ENCODE assay signal across 9 cellular contexts in genomic region chr19:55210120-55210493, GRCh38. TPM values are rescaled to one million over a fixed set of nuclear protein-coding genes. Genes with fewer than 3 reads are reported as not detected.
A peak's percentile ranks its signal among the peaks of the same experiment; 100 is the strongest.
DNase-seq lines count a peak whose midpoint lies in the region; ATAC-seq, FAIRE-seq and TF ChIP-seq lines count a peak whose summit lies in the region.
"Had no signal": no experiment of that assay in that cellular context is flagged by ENCODE, and none has a peak within 500 bp of the region (broad histone marks: within the 10 kb centered on the region; RNA-seq: fewer than 3 reads in every experiment).

No MANE protein-coding gene starts in this region.

- H3K9me3 ChIP-seq in mucosa of rectum (ENCODE audit: control insufficient read depth in 2 of 2, low read length in 2 of 2) (no peaks in the 10 kb centered on the region), upper lobe of right lung (no peaks in the 10 kb centered on the region)

- no peaks in the 10 kb centered on the region for H3K27me3 ChIP-seq in bronchial epithelial cell (ENCODE audit: control insufficient read depth, insufficient read depth, low read length)
- H3K27me3 ChIP-seq in mucosa of rectum (ENCODE audit: control insufficient read depth in 2 of 2, insufficient read depth in 2 of 2, low read length in 2 of 2): no peaks in the 10 kb centered on the region
- no peaks in the 10 kb centered on the region for H3K27me3 ChIP-seq in upper lobe of right lung
- H3K27me3 ChIP-seq: cardiac muscle cell had no signal

- TF ChIP-seq CTCF in bronchial epithelial cell (IDR thresholded peaks at IDR 0.05; ENCODE audit: insufficient read depth, low read length, severe bottlenecking) (no peak), upper lobe of right lung (IDR thresholded peaks at IDR 0.05) (no peak)

- FAIRE-seq in bronchial epithelial cell (lab: Jason Lieb, UNC): no peak

- H3K4me3 ChIP-seq in bronchial epithelial cell (ENCODE audit: low read depth, low read length): no peak overlapping the region
- no peak overlapping the region for H3K4me3 ChIP-seq in mucosa of rectum (ENCODE audit: low read length in 2 of 2)
- no peak overlapping the region for H3K4me3 ChIP-seq in upper lobe of right lung
- H3K4me3 ChIP-seq: cardiac muscle cell had no signal

- in situ Hi-C loops in G401 (cut with HindIII; ENCODE audit: low sequenced_read_pairs): no loop called here

- intact Hi-C loops in upper lobe of right lung (cut with DNase I): no loop called here

- H3K4me1 ChIP-seq in mucosa of rectum (ENCODE audit: control insufficient read depth in 2 of 2, insufficient read depth in 2 of 2, low read length in 2 of 2) (peaks cover 7 to 24% of the 10 kb centered on the region in 2 donors), upper lobe of right lung (peaks cover 5% of the 10 kb centered on the region)

- H3K27ac ChIP-seq in mucosa of rectum (ENCODE audit: low read depth in 2 of 2, low read length in 2 of 2) (peak overlapping the region; percentile 93 to 95), upper lobe of right lung (no peak overlapping the region)
- H3K27ac ChIP-seq: cardiac muscle cell had no signal

- peak; percentile 93 for DNase-seq in DMS153 (lab: John Stamatoyannopoulos, UW)
- DNase-seq in NCI-H146 treated with DMSO at 0.1 percent for 48 hours (lab: John Stamatoyannopoulos, UW; ENCODE audit: unreplicated experiment): peak; percentile 74
- peak; percentile 98 for DNase-seq in bronchial epithelial cell (ENCODE audit: low read depth)
- DNase-seq in upper lobe of right lung: no peak
- DNase-seq in G401 (ENCODE audit: low spot score): no peak

- no peaks in the 10 kb centered on the region for H3K36me3 ChIP-seq in bronchial epithelial cell (ENCODE audit: control insufficient read depth, insufficient read depth, low read length)
- H3K36me3 ChIP-seq in mucosa of rectum (ENCODE audit: control insufficient read depth in 2 of 2, insufficient read depth in 2 of 2, low read length in 2 of 2): peaks cover 0 to 2% of the 10 kb centered on the region in 2 donors
- H3K36me3 ChIP-seq in upper lobe of right lung: no peaks in the 10 kb centered on the region
- H3K36me3 ChIP-seq: cardiac muscle cell had no signal

- H3K9ac ChIP-seq in mucosa of rectum (ENCODE audit: low read depth in 1 of 2, low read length in 2 of 2): peak overlapping the region in 1 of 2 donors; percentile 14

- ATAC-seq in GM21825 (IDR thresholded peaks at IDR 0.05; ENCODE audit: unreplicated experiment): no peak
- no peak for ATAC-seq in upper lobe of right lung
- ATAC-seq in GM21526 (IDR thresholded peaks at IDR 0.05; ENCODE audit: low FRiP score, unreplicated experiment): no peak

RNA-seq across cellular contexts. Expression of gene PTPRH, which starts 0.8 kb away (rescaled TPM):
- total RNA-seq in bronchial epithelial cell (3.9 and 7.4 TPM in 2 replicates), upper lobe of right lung (not detected)
- total RNA-seq in G401 (2014; rRNA removed; shearing (Covaris generic)): 5.2 and 20.7 TPM in 2 replicates

RNA-seq across cellular contexts. Expression of gene TMEM86B, which starts 18.5 kb away (rescaled TPM):
- total RNA-seq in bronchial epithelial cell (0.53 and 1.4 TPM in 2 replicates), upper lobe of right lung (4.3 TPM)
- 0.62 and 1.5 TPM in 2 replicates for total RNA-seq in G401 (2014; rRNA removed; shearing (Covaris generic))

RNA-seq across cellular contexts. Expression of gene SYT5, which starts 30.0 kb away (rescaled TPM):
- total RNA-seq in bronchial epithelial cell: 0.13 and 0.26 TPM in 2 replicates
- not detected for total RNA-seq in upper lobe of right lung
- 0.85 and 1.2 TPM in 2 replicates for total RNA-seq in G401 (2014; rRNA removed; shearing (Covaris generic))

RNA-seq across cellular contexts. Expression of gene DNAAF3, which starts 43.7 kb away (rescaled TPM):
- total RNA-seq in bronchial epithelial cell (0.53 and 0.77 TPM in 2 replicates), upper lobe of right lung (1.5 TPM)
- 25.2 and 37.7 TPM in 2 replicates for total RNA-seq in G401 (2014; rRNA removed; shearing (Covaris generic))

RNA-seq across cellular contexts. Expression of gene PPP6R1, which starts 48.7 kb away (rescaled TPM):
- total RNA-seq in bronchial epithelial cell: 15.5 and 27.1 TPM in 2 replicates
- total RNA-seq in upper lobe of right lung: 61.0 TPM
- total RNA-seq in G401 (2014; rRNA removed; shearing (Covaris generic)): 104 and 109 TPM in 2 replicates

Comparison
In these comparisons a context has a peak if more than half of its experiments do, and no peak if none do; other contexts are left out.
1. DNase-seq: peak in DMS153 (single experiment), NCI-H146 treated with DMSO at 0.1 percent for 48 hours (single experiment) and bronchial epithelial cell (single experiment); none in upper lobe of right lung (single experiment) and G401 (single experiment).